ENCODE assay signal across 1 cellular context in the genomic region with DNA sequence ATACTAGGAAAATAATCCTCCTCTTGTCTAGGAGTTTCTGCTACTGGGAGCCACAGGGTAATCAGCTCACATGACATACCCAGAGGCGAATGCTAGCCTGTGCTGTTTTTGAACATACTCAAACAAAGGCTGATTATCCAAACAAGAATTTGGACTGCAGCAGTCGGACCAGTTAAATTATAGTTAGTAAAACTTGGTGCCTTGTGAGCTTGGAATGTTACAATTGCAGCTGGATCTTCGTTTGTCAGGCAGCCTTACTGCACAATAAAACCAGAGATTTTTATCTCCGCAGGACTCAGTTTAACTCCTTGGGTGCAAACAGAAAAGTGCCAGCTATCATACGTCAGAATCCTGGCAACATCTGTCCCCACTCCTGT.
A peak's percentile ranks its signal among the peaks of the same experiment; 100 is the strongest.
TF ChIP-seq lines count a peak whose summit lies in the region.

No MANE protein-coding gene starts in this region.

TF ChIP-seq in HepG2, 621 proteins besides CTCF, POLR2A, EP300 and RAD21 (continued from another document and continues in another):
- TF ChIP-seq ZNF362 (CRISPR knock-in tag; IDR thresholded peaks at IDR 0.05; ENCODE audit: borderline replicate concordance), result 0 out of 2 replicates have a peak, but pooled peaks have one; percentile 12
- no peak for TF ChIP-seq ZNF549 (CRISPR knock-in tag; IDR thresholded peaks at IDR 0.05)
- TF ChIP-seq MTA3 (CRISPR knock-in tag; IDR thresholded peaks at IDR 0.05), result no peak
- peak; percentile 43; the same call in 1 of the 2 replicates for TF ChIP-seq HNF4G (IDR thresholded peaks at IDR 0.05; ENCODE audit: borderline replicate concordance, low read depth, low read length)
- no peak for TF ChIP-seq HNF4G (CRISPR knock-in tag; IDR thresholded peaks at IDR 0.05; ENCODE audit: borderline replicate concordance, low read depth)
- TF ChIP-seq, protein P1, sequence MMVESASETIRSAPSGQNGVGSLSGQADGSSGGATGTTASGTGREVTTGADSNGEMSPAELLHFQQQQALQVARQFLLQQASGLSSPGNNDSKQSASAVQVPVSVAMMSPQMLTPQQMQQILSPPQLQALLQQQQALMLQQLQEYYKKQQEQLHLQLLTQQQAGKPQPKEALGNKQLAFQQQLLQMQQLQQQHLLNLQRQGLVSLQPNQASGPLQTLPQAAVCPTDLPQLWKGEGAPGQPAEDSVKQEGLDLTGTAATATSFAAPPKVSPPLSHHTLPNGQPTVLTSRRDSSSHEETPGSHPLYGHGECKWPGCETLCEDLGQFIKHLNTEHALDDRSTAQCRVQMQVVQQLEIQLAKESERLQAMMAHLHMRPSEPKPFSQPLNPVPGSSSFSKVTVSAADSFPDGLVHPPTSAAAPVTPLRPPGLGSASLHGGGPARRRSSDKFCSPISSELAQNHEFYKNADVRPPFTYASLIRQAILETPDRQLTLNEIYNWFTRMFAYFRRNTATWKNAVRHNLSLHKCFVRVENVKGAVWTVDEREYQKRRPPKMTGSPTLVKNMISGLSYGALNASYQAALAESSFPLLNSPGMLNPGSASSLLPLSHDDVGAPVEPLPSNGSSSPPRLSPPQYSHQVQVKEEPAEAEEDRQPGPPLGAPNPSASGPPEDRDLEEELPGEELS (CRISPR knock-in tag; IDR thresholded peaks at IDR 0.05), result peak; percentile 27; the same call in 1 of the 2 replicates
- TF ChIP-seq ZNF782 (CRISPR knock-in tag; IDR thresholded peaks at IDR 0.05; ENCODE audit: borderline replicate concordance), result no peak
- peak; percentile 51 for TF ChIP-seq ASH2L (IDR thresholded peaks at IDR 0.05; ENCODE audit: insufficient read length, low read depth, low read length)
- TF ChIP-seq KAT7 (CRISPR knock-in tag; IDR thresholded peaks at IDR 0.05; ENCODE audit: borderline replicate concordance), result no peak
- peak; percentile 27; the same call in 1 of the 2 replicates for TF ChIP-seq RXRA (CRISPR knock-in tag; IDR thresholded peaks at IDR 0.05)
- TF ChIP-seq NR2F2 (IDR thresholded peaks at IDR 0.05; ENCODE audit: borderline replicate concordance, low read depth), result 0 out of 2 replicates have a peak, but pooled peaks have one; percentile 23
- TF ChIP-seq TOPORS (CRISPR knock-in tag; IDR thresholded peaks at IDR 0.05), result no peak
- TF ChIP-seq SP5 (CRISPR knock-in tag; IDR thresholded peaks at IDR 0.05; ENCODE audit: borderline replicate concordance, low read depth), result no peak
- no peak for TF ChIP-seq ZNF569 (CRISPR knock-in tag; IDR thresholded peaks at IDR 0.05; ENCODE audit: borderline replicate concordance)
- no peak for TF ChIP-seq SOX6 (IDR thresholded peaks at IDR 0.05)
- TF ChIP-seq SOX6 (CRISPR knock-in tag; IDR thresholded peaks at IDR 0.05), result peak; percentile 65
- TF ChIP-seq RXRB (CRISPR knock-in tag; IDR thresholded peaks at IDR 0.05; ENCODE audit: borderline replicate concordance), result 0 out of 2 replicates have a peak, but pooled peaks have one; percentile 15
- TF ChIP-seq, protein P2, sequence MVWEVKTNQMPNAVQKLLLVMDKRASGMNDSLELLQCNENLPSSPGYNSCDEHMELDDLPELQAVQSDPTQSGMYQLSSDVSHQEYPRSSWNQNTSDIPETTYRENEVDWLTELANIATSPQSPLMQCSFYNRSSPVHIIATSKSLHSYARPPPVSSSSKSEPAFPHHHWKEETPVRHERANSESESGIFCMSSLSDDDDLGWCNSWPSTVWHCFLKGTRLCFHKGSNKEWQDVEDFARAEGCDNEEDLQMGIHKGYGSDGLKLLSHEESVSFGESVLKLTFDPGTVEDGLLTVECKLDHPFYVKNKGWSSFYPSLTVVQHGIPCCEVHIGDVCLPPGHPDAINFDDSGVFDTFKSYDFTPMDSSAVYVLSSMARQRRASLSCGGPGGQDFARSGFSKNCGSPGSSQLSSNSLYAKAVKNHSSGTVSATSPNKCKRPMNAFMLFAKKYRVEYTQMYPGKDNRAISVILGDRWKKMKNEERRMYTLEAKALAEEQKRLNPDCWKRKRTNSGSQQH (CRISPR knock-in tag; IDR thresholded peaks at IDR 0.05; ENCODE audit: low read depth), result no peak
- TF ChIP-seq AHDC1 (CRISPR knock-in tag; IDR thresholded peaks at IDR 0.05; ENCODE audit: borderline replicate concordance), result 0 out of 2 replicates have a peak, but pooled peaks have one; percentile 47
- no peak for TF ChIP-seq ZBTB14 (CRISPR knock-in tag; IDR thresholded peaks at IDR 0.05)
- TF ChIP-seq SOX13 (IDR thresholded peaks at IDR 0.05), result no peak
- peak in 1 of 2 experiments; percentile 68; a peak in 2 of 4 replicates for TF ChIP-seq SOX13 (CRISPR knock-in tag; conservative IDR thresholded peaks at IDR 0.05 in 1 of 2, IDR thresholded peaks at IDR 0.05 in 1 of 2)
- TF ChIP-seq ZNF605 (CRISPR knock-in tag; IDR thresholded peaks at IDR 0.05), result 0 out of 2 replicates have a peak, but pooled peaks have one; percentile 20
- TF ChIP-seq HDAC1 (CRISPR knock-in tag; IDR thresholded peaks at IDR 0.05), result 0 out of 2 replicates have a peak, but pooled peaks have one; percentile 17
- TF ChIP-seq RFXAP (CRISPR knock-in tag; IDR thresholded peaks at IDR 0.05; ENCODE audit: borderline replicate concordance), result peak; percentile 62; the same call in 1 of the 2 replicates
- no peak for TF ChIP-seq MIER3 (CRISPR knock-in tag; IDR thresholded peaks at IDR 0.05; ENCODE audit: borderline replicate concordance)
- peak; percentile 68; the same call in 1 of the 2 replicates for TF ChIP-seq SOX5 (CRISPR knock-in tag; IDR thresholded peaks at IDR 0.05; ENCODE audit: borderline replicate concordance)
- peak; percentile 24; the same call in 1 of the 2 replicates for TF ChIP-seq ARID5B (CRISPR knock-in tag; IDR thresholded peaks at IDR 0.05)
- TF ChIP-seq TBL1XR1 (IDR thresholded peaks at IDR 0.05; ENCODE audit: borderline replicate concordance, low read length, partially characterized antibody), result no peak
- peak; percentile 16; the same call in 1 of the 2 replicates for TF ChIP-seq TCF7 (IDR thresholded peaks at IDR 0.05; ENCODE audit: low read depth)
- TF ChIP-seq TERF1 (CRISPR knock-in tag; IDR thresholded peaks at IDR 0.05), result no peak
- no peak for TF ChIP-seq MEIS1 (CRISPR knock-in tag; IDR thresholded peaks at IDR 0.05; ENCODE audit: borderline replicate concordance)
- TF ChIP-seq ZNF430 (CRISPR knock-in tag; IDR thresholded peaks at IDR 0.05), result no peak
- TF ChIP-seq ZNF224 (CRISPR knock-in tag; IDR thresholded peaks at IDR 0.05), result no peak
- TF ChIP-seq FOXM1 (CRISPR knock-in tag; IDR thresholded peaks at IDR 0.05), result 0 out of 2 replicates have a peak, but pooled peaks have one; percentile 55
- TF ChIP-seq, protein P3, sequence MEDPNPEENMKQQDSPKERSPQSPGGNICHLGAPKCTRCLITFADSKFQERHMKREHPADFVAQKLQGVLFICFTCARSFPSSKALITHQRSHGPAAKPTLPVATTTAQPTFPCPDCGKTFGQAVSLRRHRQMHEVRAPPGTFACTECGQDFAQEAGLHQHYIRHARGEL (CRISPR knock-in tag; IDR thresholded peaks at IDR 0.05), result no peak
- TF ChIP-seq RBAK (CRISPR knock-in tag; IDR thresholded peaks at IDR 0.05), result peak; percentile 71; the same call in 1 of the 2 replicates
- TF ChIP-seq, protein P4, sequence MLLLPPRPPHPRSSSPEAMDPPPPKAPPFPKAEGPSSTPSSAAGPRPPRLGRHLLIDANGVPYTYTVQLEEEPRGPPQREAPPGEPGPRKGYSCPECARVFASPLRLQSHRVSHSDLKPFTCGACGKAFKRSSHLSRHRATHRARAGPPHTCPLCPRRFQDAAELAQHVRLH (CRISPR knock-in tag; IDR thresholded peaks at IDR 0.05; ENCODE audit: borderline replicate concordance, low read depth), result 0 out of 2 replicates have a peak, but pooled peaks have one; percentile 23
- no peak for TF ChIP-seq ZNF747 (CRISPR knock-in tag; IDR thresholded peaks at IDR 0.05; ENCODE audit: borderline replicate concordance)
